ENCODE assay signal across 20 cellular contexts in genomic region chrX:149497626-149498025, GRCh38. TPM values are rescaled to one million over a fixed set of nuclear protein-coding genes. Genes with fewer than 3 reads are reported as not detected.
DNase-seq lines count a peak whose midpoint lies in the region; ATAC-seq, FAIRE-seq and TF ChIP-seq lines count a peak whose summit lies in the region.
"Had no signal": no experiment of that assay in that cellular context is flagged by ENCODE, and none has a peak within 500 bp of the region (broad histone marks: within the 10 kb centered on the region; RNA-seq: fewer than 3 reads in every experiment).

No MANE protein-coding gene starts in this region.

- TF ChIP-seq CTCF in thyroid gland (IDR thresholded peaks at IDR 0.05): no peak

- intact Hi-C loops in activated CD4-positive, alpha-beta memory T cell treated with anti-CD3 and anti-CD28 coated beads for 36 hours (cut with micrococcal nuclease): no loop called here
- intact Hi-C loops in thyroid gland (cut with DNase I): no loop called here

- H3K9me3 Mint-ChIP-seq in activated CD4-positive, alpha-beta memory T cell treated with anti-CD3 and anti-CD28 coated beads for 36 hours: no peaks in the 10 kb centered on the region
- H3K9me3 Mint-ChIP-seq: activated T-helper 2 cell treated with anti-CD3 and anti-CD28 coated beads, Interferon-gamma antibody, Interleukin-2, Interleukin-4, amounts not matched to agents 10 μg/mL and 5 μg/mL and 100 μg/mL, durations not matched to agents 14 hours and 24 hours and 36 hours had no signal

- H3K4me3 Mint-ChIP-seq in activated CD4-positive, alpha-beta memory T cell treated with anti-CD3 and anti-CD28 coated beads for 36 hours: no peak overlapping the region

- no peak overlapping the region for H3K27ac ChIP-seq in thyroid gland
- H3K27ac ChIP-seq: pancreas, tibial artery had no signal

- no peaks in the 10 kb centered on the region for H3K27me3 ChIP-seq in thyroid gland
- H3K27me3 ChIP-seq: pancreas, tibial artery had no signal

- no peak overlapping the region for H3K27ac Mint-ChIP-seq in activated CD4-positive, alpha-beta memory T cell treated with anti-CD3 and anti-CD28 coated beads for 36 hours
- H3K27ac Mint-ChIP-seq: activated T-helper 2 cell treated with anti-CD3 and anti-CD28 coated beads, Interferon-gamma antibody, Interleukin-2, Interleukin-4, amounts not matched to agents 10 μg/mL and 5 μg/mL and 100 μg/mL, durations not matched to agents 14 hours and 24 hours and 36 hours had no signal

- H3K36me3 Mint-ChIP-seq in activated CD4-positive, alpha-beta memory T cell treated with anti-CD3 and anti-CD28 coated beads for 36 hours: peaks cover 22% of the 10 kb centered on the region

- WGBS in thyroid gland, 2 donors: 87% methylated on average over 2 of the region's 2 CpGs; no CpG with 5 or more reads in 1 of the 2 donors

- H3K4me1 Mint-ChIP-seq in activated CD4-positive, alpha-beta memory T cell treated with anti-CD3 and anti-CD28 coated beads for 36 hours (ENCODE audit: low read depth): peaks cover 25% of the 10 kb centered on the region

- H3K4me1 ChIP-seq in thyroid gland: no peaks in the 10 kb centered on the region
- H3K4me1 ChIP-seq: pancreas had no signal

- POLR2A ChIA-PET in activated CD4-positive, alpha-beta memory T cell treated with anti-CD3 and anti-CD28 coated beads for 36 hours (lab: Charles Lee): no interaction called here

- peak; percentile 59 for ATAC-seq in esophagus mucosa
- ATAC-seq: pancreas had no signal

- no peaks in the 10 kb centered on the region for H3K27me3 Mint-ChIP-seq in activated CD4-positive, alpha-beta memory T cell treated with anti-CD3 and anti-CD28 coated beads for 36 hours

- H3K9me3 ChIP-seq in thyroid gland: no peaks in the 10 kb centered on the region
- H3K9me3 ChIP-seq: pancreas, tibial artery had no signal

- DNase-seq in DMS53 (lab: John Stamatoyannopoulos, UW): peak; percentile 5
- no peak for DNase-seq in DMS53 treated with DMSO at 0.1 percent for 48 hours (lab: John Stamatoyannopoulos, UW; ENCODE audit: unreplicated experiment)
- peak; percentile 41 for DNase-seq in RCC 7860 (ENCODE audit: low spot score)
- peak; percentile 48 for DNase-seq in renal cortical epithelial cell (ENCODE audit: low read depth)
- DNase-seq in activated CD4-positive, alpha-beta memory T cell treated with anti-CD3 and anti-CD28 coated beads for 36 hours: no peak
- DNase-seq in COLO829 (ENCODE audit: low spot score): no peak
- DNase-seq in thyroid gland: no peak
- DNase-seq: 8988T; activated CD4-positive, alpha-beta T cell treated with anti-CD3 and anti-CD28 coated beads, Interleukin-2, amount 50 U/mL, for 48 hours; NCI-H1694; NCI-H526 treated with DMSO at 0.1 percent for 48 hours; pancreas; SHP77; T-helper 9 cell; tibial artery had no signal

- peak; percentile 71 for FAIRE-seq in RCC 7860 (lab: Jason Lieb, UNC)
- FAIRE-seq: D721Med, endothelial cell of umbilical vein, pancreas had no signal

- H3K36me3 ChIP-seq in thyroid gland: peaks cover 17 to 26% of the 10 kb centered on the region in 2 donors

- H3K4me3 ChIP-seq in thyroid gland (replicated peaks in 1 of 3): no peak overlapping the region
- H3K4me3 ChIP-seq: pancreas, tibial artery had no signal

- TF ChIP-seq POLR2A in thyroid gland (IDR thresholded peaks at IDR 0.05): no peak

- CTCF ChIA-PET in activated CD4-positive, alpha-beta memory T cell treated with anti-CD3 and anti-CD28 coated beads for 36 hours (lab: Charles Lee): no interaction called here

RNA-seq across cellular contexts. Expression of gene IDS, which starts 7.5 kb away (rescaled TPM):
- total RNA-seq in esophagus mucosa: 23.2 TPM
- 25.4 and 56.8 TPM in 2 replicates for total RNA-seq in renal cortical epithelial cell
- 10 to 100 TPM; 71.6 to 72.2 TPM for total RNA-seq in activated CD4-positive, alpha-beta memory T cell treated with anti-CD3 and anti-CD28 coated beads for 36 hours
- total RNA-seq in thyroid gland: 10 to 100 TPM; 76.8 to 88.6 (median 83.9) TPM

RNA-seq across cellular contexts. Expression of gene EOLA1, which starts 43.2 kb away (rescaled TPM):
- total RNA-seq in esophagus mucosa: 14.6 TPM
- 15.6 and 15.8 TPM in 2 replicates for total RNA-seq in renal cortical epithelial cell
- 10 to 100 TPM; 22.1 to 24.7 TPM for total RNA-seq in activated CD4-positive, alpha-beta memory T cell treated with anti-CD3 and anti-CD28 coated beads for 36 hours
- 10 to 100 TPM; 12.9 to 20.1 (median 17.5) TPM for total RNA-seq in thyroid gland

RNA-seq across cellular contexts. Expression of gene HSFX3, which starts 52.1 kb away (rescaled TPM):
- total RNA-seq in esophagus mucosa: not detected
- not detected in 2 replicates for total RNA-seq in renal cortical epithelial cell
- total RNA-seq in activated CD4-positive, alpha-beta memory T cell treated with anti-CD3 and anti-CD28 coated beads for 36 hours: not detected
- not detected for total RNA-seq in thyroid gland
- total RNA-seq: endothelial cell of umbilical vein, mesenteric fat pad, pancreas had no signal

Comparison
In these comparisons a context has a peak if more than half of its experiments do, and no peak if none do; other contexts are left out.
1. DNase-seq: peak in DMS53 (single experiment), RCC 7860 (single experiment) and renal cortical epithelial cell (single experiment); none in DMS53 treated with DMSO at 0.1 percent for 48 hours (single experiment), activated CD4-positive, alpha-beta memory T cell treated with anti-CD3 and anti-CD28 coated beads for 36 hours (single experiment), COLO829 (single experiment) and thyroid gland (0 of 2).